11 cellular contexts compared by ENCODE assay signal in genomic region chr2:22281033-22281432, GRCh38.
DNase-seq lines count a peak whose midpoint lies in the region; FAIRE-seq and TF ChIP-seq lines count a peak whose summit lies in the region.
"Had no signal": no experiment of that assay in that cellular context is flagged by ENCODE, and none has a peak within 500 bp of the region (broad histone marks: within the 10 kb centered on the region; RNA-seq: fewer than 3 reads in every experiment).

No MANE protein-coding gene starts in this region.

- no peak overlapping the region for H3K4me3 Mint-ChIP-seq in mesothelial cell of epicardium

- intact Hi-C loops in prostate gland (cut with DNase I), result no loop called here

- H3K9me3 Mint-ChIP-seq in mesothelial cell of epicardium, result no peaks in the 10 kb centered on the region

- WGBS in prostate gland, result 48% methylated on average over 4 of the region's 4 CpGs

- no peaks in the 10 kb centered on the region for H3K9me3 ChIP-seq in prostate gland
- H3K9me3 ChIP-seq: gastrocnemius medialis, mucosa of descending colon had no signal

- no peaks in the 10 kb centered on the region for H3K27me3 Mint-ChIP-seq in mesothelial cell of epicardium (ENCODE audit: low read depth)

- peaks cover 25% of the 10 kb centered on the region for H3K4me1 Mint-ChIP-seq in mesothelial cell of epicardium

- TF ChIP-seq CTCF in mesothelial cell of epicardium (IDR thresholded peaks at IDR 0.05; ENCODE audit: unreplicated experiment) (no peak), prostate gland (IDR thresholded peaks at IDR 0.05) (no peak)

- FAIRE-seq in H54 (lab: Jason Lieb, UNC), result no peak

- H3K27me3 ChIP-seq in prostate gland (replicated peaks; ENCODE audit: insufficient read depth), result no peaks in the 10 kb centered on the region
- H3K27me3 ChIP-seq: gastrocnemius medialis had no signal

- no peaks in the 10 kb centered on the region for H3K36me3 Mint-ChIP-seq in mesothelial cell of epicardium

- TF ChIP-seq POLR2A in H54 (IDR thresholded peaks at IDR 0.05; ENCODE audit: low read depth, low read length), result no peak
- no peak for TF ChIP-seq POLR2A in prostate gland (IDR thresholded peaks at IDR 0.05)

- H3K4me1 ChIP-seq in prostate gland (replicated peaks), result no peaks in the 10 kb centered on the region
- H3K4me1 ChIP-seq: gastrocnemius medialis had no signal

- no peak overlapping the region for H3K4me3 ChIP-seq in prostate gland
- H3K4me3 ChIP-seq: gastrocnemius medialis, mucosa of descending colon had no signal

- peak overlapping the region; percentile 59 for H3K27ac Mint-ChIP-seq in mesothelial cell of epicardium

- no peaks in the 10 kb centered on the region for H3K36me3 ChIP-seq in prostate gland
- H3K36me3 ChIP-seq: gastrocnemius medialis had no signal

- no peak overlapping the region for H3K27ac ChIP-seq in prostate gland
- H3K27ac ChIP-seq: gastrocnemius medialis had no signal

- DNase-seq in EH (ENCODE audit: low read depth) (peak; percentile 42), NCI-H2171 (lab: John Stamatoyannopoulos, UW) (peak; percentile 89), astrocyte of the hippocampus (ENCODE audit: low read depth, low spot score) (peak; percentile 86), mesothelial cell of epicardium (ENCODE audit: low spot score in 2 of 2, unreplicated experiment in 2 of 2) (peak; percentile 19 to 42), H54 (ENCODE audit: insufficient read length, low spot score) (no peak), prostate gland (ENCODE audit: low spot score) (no peak), DMS79 treated with DMSO at 0.1 percent for 48 hours (lab: John Stamatoyannopoulos, UW) (no peak)
- DNase-seq in activated CD4-positive, alpha-beta T cell treated with anti-CD3 and anti-CD28 coated beads for 48 hours, result no peak
- DNase-seq: gastrocnemius medialis, H7 had no signal

Comparison
In these comparisons a context has a peak if more than half of its experiments do, and no peak if none do; other contexts are left out.
1. DNase-seq: peak in EH (single experiment), NCI-H2171 (single experiment), astrocyte of the hippocampus (single experiment) and mesothelial cell of epicardium (2 of 2); none in H54 (single experiment), prostate gland (single experiment), activated CD4-positive, alpha-beta T cell treated with anti-CD3 and anti-CD28 coated beads for 48 hours (single experiment) and DMS79 treated with DMSO at 0.1 percent for 48 hours (single experiment).